Comparison of ENCODE assay signal across 20 cellular contexts in the genomic region with DNA sequence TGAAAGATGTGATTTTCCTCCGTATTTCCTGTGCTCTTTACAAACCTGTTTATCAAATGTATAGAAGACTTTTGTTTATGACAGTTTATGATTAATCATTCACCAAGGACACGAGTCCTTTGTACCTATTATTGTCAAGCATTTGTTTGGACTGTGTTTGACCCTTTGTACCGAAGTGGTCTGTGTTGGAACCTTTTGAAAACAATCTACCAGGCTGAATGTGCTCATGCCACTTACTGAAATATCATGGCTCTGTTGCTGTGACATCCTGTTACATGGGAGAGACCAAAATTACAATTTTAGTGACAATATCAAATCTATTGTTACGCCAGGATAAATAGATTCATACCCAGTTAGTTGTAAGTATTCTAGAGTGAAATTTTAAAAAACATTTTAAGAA.
DNase-seq lines count a peak whose midpoint lies in the region; ATAC-seq and TF ChIP-seq lines count a peak whose summit lies in the region.
"Had no signal": no experiment of that assay in that cellular context is flagged by ENCODE, and none has a peak within 500 bp of the region (broad histone marks: within the 10 kb centered on the region; RNA-seq: fewer than 3 reads in every experiment).

No MANE protein-coding gene starts in this region.

- no peak for ATAC-seq in GM18511 (IDR thresholded peaks at IDR 0.05; ENCODE audit: unreplicated experiment)
- ATAC-seq: Right ventricle myocardium inferior had no signal

- intact Hi-C loops in A673 (cut with micrococcal nuclease; ENCODE audit: unreplicated experiment): no loop called here

- H3K9me3 ChIP-seq in mucosa of rectum (ENCODE audit: control insufficient read depth in 2 of 2, low read length in 2 of 2): no peaks in the 10 kb centered on the region
- no peaks in the 10 kb centered on the region for H3K9me3 ChIP-seq in A673 (ENCODE audit: low read depth, low read length, poor library complexity, severe bottlenecking)
- H3K9me3 ChIP-seq: SJSA1 had no signal

- POLR2A ChIA-PET in A673 (lab: Charles Lee; ENCODE audit: low non-redundant PET): interaction anchor here (0.5 kb wide), 1 partner anchor 27 kb away, joined by 6 read pairs; no protein-coding TSS in a partner anchor

- H3K27ac ChIP-seq in mucosa of rectum (ENCODE audit: low read depth in 2 of 2, low read length in 2 of 2) (peak overlapping the region; percentile 78), A673 (ENCODE audit: low read depth, low read length, poor library complexity, severe bottlenecking) (no peak overlapping the region)
- H3K27ac ChIP-seq: SJSA1 had no signal

- H3K27me3 ChIP-seq in mucosa of rectum (ENCODE audit: control insufficient read depth in 2 of 2, insufficient read depth in 2 of 2, low read length in 2 of 2): no peaks in the 10 kb centered on the region
- H3K27me3 ChIP-seq in A673 (replicated peaks; ENCODE audit: insufficient read depth, low read depth, low read length, poor library complexity): no peaks in the 10 kb centered on the region

- TF ChIP-seq CTCF in A673 (conservative IDR thresholded peaks at IDR 0.05; ENCODE audit: low read depth, low read length): no peak

- H3K36me3 ChIP-seq in mucosa of rectum (ENCODE audit: control insufficient read depth in 2 of 2, insufficient read depth in 2 of 2, low read length in 2 of 2) (no peaks in the 10 kb centered on the region), A673 (ENCODE audit: insufficient read depth, low read length, poor library complexity, severe bottlenecking) (no peaks in the 10 kb centered on the region)
- H3K36me3 ChIP-seq: SJSA1 had no signal

- peak overlapping the region in 1 of 2 donors; percentile 45 for H3K9ac ChIP-seq in mucosa of rectum (ENCODE audit: low read depth in 1 of 2, low read length in 2 of 2)

- H3K4me1 ChIP-seq in mucosa of rectum (ENCODE audit: control insufficient read depth in 2 of 2, insufficient read depth in 2 of 2, low read length in 2 of 2): peaks cover 11 to 13% of the 10 kb centered on the region in 2 donors
- H3K4me1 ChIP-seq in A673 (ENCODE audit: insufficient read depth, low read length, poor library complexity, severe bottlenecking): no peaks in the 10 kb centered on the region
- H3K4me1 ChIP-seq: SJSA1 had no signal

- CTCF ChIA-PET in A673 (lab: Charles Lee): no interaction called here

- no TSS peak for BruUV-seq in A673 (replicated peaks; lab: Mats Ljungman, UMichigan)

- H3K4me3 ChIP-seq in mucosa of rectum (ENCODE audit: low read length in 2 of 2) (no peak overlapping the region), A673 (ENCODE audit: low read depth, low read length, poor library complexity, severe bottlenecking) (no peak overlapping the region)
- H3K4me3 ChIP-seq: SJSA1 had no signal

- peak; percentile 51 for DNase-seq in COLO668 (lab: John Stamatoyannopoulos, UW; ENCODE audit: unreplicated experiment)
- peak; percentile 69 for DNase-seq in LoVo (ENCODE audit: low spot score)
- DNase-seq in left kidney (ENCODE audit: low read depth, low spot score): peak; percentile 9
- DNase-seq in COLO829 (ENCODE audit: low spot score): no peak
- no peak for DNase-seq in A673 (ENCODE audit: low spot score)
- DNase-seq in superior temporal gyrus (ENCODE audit: extremely low spot score): no peak
- DNase-seq: COR-L47, H9, HFFc6, KBM-7, NCI-H1092, NCI-H2081, NCI-H2171 treated with DMSO at 0.1 percent for 48 hours, NCI-H446, NCI-H526, OCI-M1 had no signal

Comparison
In these comparisons a context has a peak if more than half of its experiments do, and no peak if none do; other contexts are left out.
1. DNase-seq: peak in COLO668 (single experiment), LoVo (single experiment) and left kidney (single experiment); none in COLO829 (single experiment), A673 (single experiment) and superior temporal gyrus (single experiment).